In genomic region chr14:94599656-94600004, GRCh38 we compare ENCODE assay signal across 13 cellular contexts. TPM values are rescaled to one million over a fixed set of nuclear protein-coding genes. Genes with fewer than 3 reads are reported as not detected.
DNase-seq lines count a peak whose midpoint lies in the region; ATAC-seq and TF ChIP-seq lines count a peak whose summit lies in the region.
"Had no signal": no experiment of that assay in that cellular context is flagged by ENCODE, and none has a peak within 500 bp of the region (broad histone marks: within the 10 kb centered on the region; RNA-seq: fewer than 3 reads in every experiment).

No MANE protein-coding gene starts in this region.

- ATAC-seq in upper lobe of left lung (ENCODE audit: low FRiP score in 2 of 2) = peak in 1 of 2 donors; percentile 5
- no peak for ATAC-seq in GM18511 (IDR thresholded peaks at IDR 0.05; ENCODE audit: unreplicated experiment)
- ATAC-seq: GM12878 had no signal

- peaks cover 33% of the 10 kb centered on the region for H3K27me3 Mint-ChIP-seq in neural crest cell (ENCODE audit: low read depth)
- H3K27me3 Mint-ChIP-seq: activated CD4-positive, alpha-beta memory T cell treated with anti-CD3 and anti-CD28 coated beads for 36 hours had no signal

- H3K4me3 Mint-ChIP-seq in neural crest cell = peak overlapping the region; percentile 52
- H3K4me3 Mint-ChIP-seq: activated CD4-positive, alpha-beta memory T cell treated with anti-CD3 and anti-CD28 coated beads for 36 hours; activated naive CD4-positive, alpha-beta T cell treated with anti-CD3 and anti-CD28 coated beads, Interleukin-2, amount 50 U/mL, for 24 hours had no signal

- H3K4me3 ChIP-seq in SJCRH30 (no peak overlapping the region), upper lobe of left lung (no peak overlapping the region)
- H3K4me3 ChIP-seq: GM12878, MG63 had no signal

- H3K27me3 ChIP-seq in SJCRH30 = no peaks in the 10 kb centered on the region
- H3K27me3 ChIP-seq in upper lobe of left lung = no peaks in the 10 kb centered on the region
- H3K27me3 ChIP-seq: MG63 had no signal

- peak overlapping the region; percentile 96 for H3K27ac Mint-ChIP-seq in neural crest cell (ENCODE audit: unreplicated experiment)
- H3K27ac Mint-ChIP-seq: activated CD4-positive, alpha-beta memory T cell treated with anti-CD3 and anti-CD28 coated beads for 36 hours; activated naive CD4-positive, alpha-beta T cell treated with anti-CD3 and anti-CD28 coated beads, Interleukin-2, amount 50 U/mL, for 24 hours had no signal

- no peaks in the 10 kb centered on the region for H3K36me3 ChIP-seq in SJCRH30
- H3K36me3 ChIP-seq in upper lobe of left lung = no peaks in the 10 kb centered on the region
- H3K36me3 ChIP-seq: MG63 had no signal

- H3K27ac ChIP-seq in SJCRH30 = peak overlapping the region; percentile 14; the same call in 1 of the 2 replicates
- H3K27ac ChIP-seq in epithelial cell of prostate = peak overlapping the region; percentile 92
- peak overlapping the region; percentile 17 to 68 (median 41) for H3K27ac ChIP-seq in upper lobe of left lung

- DNase-seq in SJCRH30 (no peak), epithelial cell of prostate (ENCODE audit: low read depth, low spot score) (no peak), neural crest cell (ENCODE audit: low read depth, low spot score) (no peak), upper lobe of left lung (no peak), dermis blood vessel endothelial cell (no peak)
- no peak for DNase-seq in activated CD4-positive, alpha-beta T cell treated with anti-CD3 and anti-CD28 coated beads, Interleukin-2, amount 50 U/mL, for 4 hours
- DNase-seq: activated CD4-positive, alpha-beta memory T cell treated with anti-CD3 and anti-CD28 coated beads for 36 hours; NCI-H526 treated with DMSO at 0.1 percent for 48 hours had no signal

- H3K9me3 Mint-ChIP-seq in neural crest cell = no peaks in the 10 kb centered on the region
- H3K9me3 Mint-ChIP-seq: activated CD4-positive, alpha-beta memory T cell treated with anti-CD3 and anti-CD28 coated beads for 36 hours; activated naive CD4-positive, alpha-beta T cell treated with anti-CD3 and anti-CD28 coated beads, Interleukin-2, amount 50 U/mL, for 24 hours had no signal

- TF ChIP-seq EP300 in upper lobe of left lung (IDR thresholded peaks at IDR 0.05) = no peak

- no peak for TF ChIP-seq POLR2A in upper lobe of left lung (IDR thresholded peaks at IDR 0.05)

- H3K4me1 Mint-ChIP-seq in neural crest cell = peaks cover 50% of the 10 kb centered on the region
- H3K4me1 Mint-ChIP-seq: activated naive CD4-positive, alpha-beta T cell treated with anti-CD3 and anti-CD28 coated beads, Interleukin-2, amount 50 U/mL, for 24 hours had no signal

- peaks cover 6% of the 10 kb centered on the region; the same call in 1 of the 2 replicates for H3K4me1 ChIP-seq in SJCRH30
- H3K4me1 ChIP-seq in upper lobe of left lung = peaks cover 6 to 26% (median 16%) of the 10 kb centered on the region in 4 donors

- no peaks in the 10 kb centered on the region for H3K36me3 Mint-ChIP-seq in neural crest cell (ENCODE audit: low read depth)
- H3K36me3 Mint-ChIP-seq: activated CD4-positive, alpha-beta memory T cell treated with anti-CD3 and anti-CD28 coated beads for 36 hours; activated naive CD4-positive, alpha-beta T cell treated with anti-CD3 and anti-CD28 coated beads, Interleukin-2, amount 50 U/mL, for 24 hours had no signal

- TF ChIP-seq CTCF in neural crest cell (conservative IDR thresholded peaks at IDR 0.05) (no peak), upper lobe of left lung (IDR thresholded peaks at IDR 0.05) (no peak)

- H3K9me3 ChIP-seq in SJCRH30 (replicated peaks) (no peaks in the 10 kb centered on the region), upper lobe of left lung (no peaks in the 10 kb centered on the region)
- H3K9me3 ChIP-seq: MG63 had no signal

- WGBS in upper lobe of left lung, 2 donors = 29 to 31% methylated on average over 3 of the region's 3 CpGs

RNA-seq across cellular contexts. Expression of gene SERPINA3, which starts 12.6 kb away (rescaled TPM):
- total RNA-seq in SJCRH30 (2014; rRNA removed; shearing (Covaris generic)) = 0.15 TPM in 1 of 2 replicates, not detected in the other
- total RNA-seq in neural crest cell (not detected in 2 replicates), upper lobe of left lung (100 to 1,000 TPM in 1 of 6 donors, 10 to 100 TPM in 5; 32.5 to 111 (median 55.4) TPM), dermis blood vessel endothelial cell (0.05 and 0.17 TPM in 2 replicates)
- total RNA-seq: activated CD4-positive, alpha-beta memory T cell treated with anti-CD3 and anti-CD28 coated beads for 36 hours had no signal

RNA-seq across cellular contexts. Expression of gene SERPINA5, which starts 18.4 kb away (rescaled TPM):
- total RNA-seq in SJCRH30 (2014; rRNA removed; shearing (Covaris generic)) = 0.14 and 0.48 TPM in 2 replicates
- total RNA-seq in neural crest cell = 1.0 and 1.4 TPM in 2 replicates
- 1 to 10 TPM in 3 of 6 donors, not detected in 3; 1.2 to 2.5 (median 1.5) TPM for total RNA-seq in upper lobe of left lung
- total RNA-seq in dermis blood vessel endothelial cell = 0.17 and 0.33 TPM in 2 replicates
- total RNA-seq: activated CD4-positive, alpha-beta memory T cell treated with anti-CD3 and anti-CD28 coated beads for 36 hours had no signal

RNA-seq across cellular contexts. Expression of gene SERPINA4, which starts 38.4 kb away (rescaled TPM):
- not detected in 2 replicates for total RNA-seq in SJCRH30 (2014; rRNA removed; shearing (Covaris generic))
- total RNA-seq in neural crest cell = not detected in 2 replicates
- total RNA-seq in upper lobe of left lung = under 1 TPM in 1 of 6 donors, not detected in 5; 0.13 TPM
- total RNA-seq in dermis blood vessel endothelial cell = not detected in 2 replicates
- total RNA-seq: activated CD4-positive, alpha-beta memory T cell treated with anti-CD3 and anti-CD28 coated beads for 36 hours; epithelial cell of proximal tubule had no signal

Comparison
In these comparisons a context has a peak if more than half of its experiments do, and no peak if none do; other contexts are left out.
1. H3K27ac ChIP-seq: peak in every context shown above with its lines; median percentile 92 in epithelial cell of prostate; 41 in upper lobe of left lung; 14 in SJCRH30.
2. RNA of gene SERPINA3, which starts 12.6 kb away (total RNA-seq): 32.5 to 111 TPM in upper lobe of left lung; 0.05 to 0.17 TPM in dermis blood vessel endothelial cell, not detected in neural crest cell and 0.15 TPM in SJCRH30; every median in the first group is over 10 times any median in the second.